ENCODE assay signal across 8 cellular contexts in genomic region chr12:54082402-54082892, GRCh38. TPM values are rescaled to one million over a fixed set of nuclear protein-coding genes. Genes with fewer than 3 reads are reported as not detected.
DNase-seq lines count a peak whose midpoint lies in the region; ATAC-seq and TF ChIP-seq lines count a peak whose summit lies in the region.

No MANE protein-coding gene starts in this region.

- TF ChIP-seq CTCF in colonic mucosa (IDR thresholded peaks at IDR 0.05) (no peak), spleen (IDR thresholded peaks at IDR 0.05 in 8 of 11, conservative IDR thresholded peaks at IDR 0.05 in 3 of 11) (no peak), upper lobe of right lung (IDR thresholded peaks at IDR 0.05) (no peak), thyroid gland (IDR thresholded peaks at IDR 0.05) (no peak)

- ATAC-seq in upper lobe of right lung: no peak

- H3K4me1 ChIP-seq in colonic mucosa: no peaks in the 10 kb centered on the region
- H3K4me1 ChIP-seq in spleen: peaks cover 0 to 14% (median 8%) of the 10 kb centered on the region in 6 donors
- H3K4me1 ChIP-seq in upper lobe of right lung: no peaks in the 10 kb centered on the region
- no peaks in the 10 kb centered on the region for H3K4me1 ChIP-seq in thyroid gland

- no peak overlapping the region for H3K4me3 ChIP-seq in colonic mucosa
- peak overlapping the region in 5 of 8 donors; percentile 13 to 63 (median 27) for H3K4me3 ChIP-seq in spleen
- H3K4me3 ChIP-seq in upper lobe of right lung: no peak overlapping the region
- H3K4me3 ChIP-seq in thyroid gland (replicated peaks in 1 of 3): no peak overlapping the region

- 1 to 4% (median 2%) methylated on average over 16 to 33 of the region's 36 CpGs for WGBS in spleen, 5 donors
- WGBS in thyroid gland, 2 donors: 5 to 8% methylated on average over 16 of the region's 36 CpGs

- TF ChIP-seq POLR2A in GM19193 (IDR thresholded peaks at IDR 0.05; ENCODE audit: extremely low read depth, insufficient read depth, insufficient read length) (peak; percentile 29), spleen (IDR thresholded peaks at IDR 0.05) (no peak), thyroid gland (IDR thresholded peaks at IDR 0.05) (no peak)

- H3K27ac ChIP-seq in colonic mucosa (no peak overlapping the region), spleen (peak overlapping the region in 7 of 8 donors; percentile 69 to 85 (median 80)), upper lobe of right lung (no peak overlapping the region), thyroid gland (no peak overlapping the region)

- H3K9ac ChIP-seq in colonic mucosa (ENCODE audit: low read depth in 2 of 2, low read length in 2 of 2): no peak overlapping the region

- no peaks in the 10 kb centered on the region for H3K9me3 ChIP-seq in colonic mucosa
- H3K9me3 ChIP-seq in spleen: no peaks in the 10 kb centered on the region
- H3K9me3 ChIP-seq in upper lobe of right lung: no peaks in the 10 kb centered on the region
- H3K9me3 ChIP-seq in thyroid gland: no peaks in the 10 kb centered on the region

- peak in 4 of 5 donors; percentile 8 to 39 (median 22) for DNase-seq in T-helper 1 cell
- DNase-seq in colonic mucosa: peak; percentile 19
- peak; percentile 83 for DNase-seq in spleen
- no peak for DNase-seq in NCI-H146 treated with DMSO at 0.1 percent for 48 hours (lab: John Stamatoyannopoulos, UW; ENCODE audit: unreplicated experiment)
- DNase-seq in NAMALWA (ENCODE audit: low spot score): no peak
- no peak for DNase-seq in upper lobe of right lung
- DNase-seq in thyroid gland: no peak

- no peaks in the 10 kb centered on the region for H3K27me3 ChIP-seq in colonic mucosa
- peaks cover 0 to 22% (median 0%) of the 10 kb centered on the region in 7 donors for H3K27me3 ChIP-seq in spleen (replicated peaks in 1 of 7)
- peaks cover 17% of the 10 kb centered on the region for H3K27me3 ChIP-seq in upper lobe of right lung
- H3K27me3 ChIP-seq in thyroid gland: peaks cover 4% of the 10 kb centered on the region

- no peaks in the 10 kb centered on the region for H3K36me3 ChIP-seq in colonic mucosa
- no peaks in the 10 kb centered on the region for H3K36me3 ChIP-seq in spleen
- H3K36me3 ChIP-seq in upper lobe of right lung: no peaks in the 10 kb centered on the region
- no peaks in the 10 kb centered on the region for H3K36me3 ChIP-seq in thyroid gland

- intact Hi-C loops in colonic mucosa (cut with DNase I) (no loop called here), spleen (cut with DNase I; ENCODE audit: low total_unique reads) (no loop called here), upper lobe of right lung (cut with DNase I) (no loop called here), thyroid gland (cut with DNase I) (no loop called here)

RNA-seq across cellular contexts. Expression of gene HOXC4, which starts 28.8 kb away (rescaled TPM):
- total RNA-seq in colonic mucosa (not detected), spleen (1 to 10 TPM in 4 of 7 donors, under 1 TPM in 3; 0.68 to 2.1 (median 1.4) TPM), upper lobe of right lung (0.61 TPM), thyroid gland (under 1 TPM in 2 of 4 donors, not detected in 2; 0.22 to 0.27 TPM)
- 1 to 10 TPM in 2 of 3 donors, under 1 TPM in 1; 0.49 to 2.6 (median 1.8) TPM for polyA plus RNA-seq in spleen

RNA-seq across cellular contexts. Expression of gene HOXC5, which starts 49.6 kb away (rescaled TPM):
- total RNA-seq in colonic mucosa (not detected), spleen (not detected), upper lobe of right lung (not detected), thyroid gland (under 1 TPM in 1 of 4 donors, not detected in 3; 0.27 TPM)
- under 1 TPM in 1 of 3 donors, not detected in 2; 0.06 TPM for polyA plus RNA-seq in spleen

RNA-seq across cellular contexts. Expression of gene HOXC6, which starts 54.2 kb away (rescaled TPM):
- total RNA-seq in colonic mucosa: under 1 TPM in 1 of 2 donors, not detected in 1; 0.15 TPM
- under 1 TPM in 4 of 7 donors, not detected in 3; 0.19 to 0.52 (median 0.34) TPM for total RNA-seq in spleen
- under 1 TPM in 2 of 3 donors, not detected in 1; 0.11 to 0.16 TPM for polyA plus RNA-seq in spleen
- total RNA-seq in upper lobe of right lung: 1.4 TPM
- not detected for total RNA-seq in thyroid gland

Comparison
In these comparisons a context has a peak if more than half of its experiments do, and no peak if none do; other contexts are left out.
1. DNase-seq: peak in T-helper 1 cell (4 of 5), colonic mucosa (single experiment) and spleen (single experiment); none in NCI-H146 treated with DMSO at 0.1 percent for 48 hours (single experiment), NAMALWA (single experiment), upper lobe of right lung (single experiment) and thyroid gland (0 of 2).
2. H3K27ac ChIP-seq: peak in spleen (7 of 8); none in colonic mucosa (single experiment), upper lobe of right lung (single experiment) and thyroid gland (0 of 3).
3. H3K4me3 ChIP-seq: peak in spleen (5 of 8); none in colonic mucosa (single experiment), upper lobe of right lung (single experiment) and thyroid gland (0 of 3).